10 cellular contexts compared by ENCODE assay signal in the genomic region with DNA sequence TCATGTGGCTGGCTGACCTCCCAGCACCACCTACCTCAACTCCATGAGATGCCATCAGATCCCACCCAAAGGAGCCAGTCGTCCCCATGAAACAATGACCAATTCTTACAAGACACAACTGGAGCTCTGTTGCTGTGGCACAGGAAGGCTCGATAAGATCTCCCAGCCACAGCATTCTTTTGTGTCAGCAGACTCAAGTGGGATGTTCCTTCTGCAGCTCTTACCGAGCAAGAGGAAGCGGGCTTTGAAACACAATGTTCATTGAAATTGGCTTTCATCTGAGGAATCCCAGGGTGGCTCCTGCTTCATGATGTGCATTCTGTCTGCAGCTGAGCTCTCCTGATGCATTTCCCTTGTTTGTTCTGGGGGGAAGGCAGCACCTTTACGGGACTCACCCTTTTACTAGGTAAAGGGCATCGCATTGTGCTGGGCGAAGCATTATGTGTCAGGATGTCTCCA.
DNase-seq lines count a peak whose midpoint lies in the region; ATAC-seq and TF ChIP-seq lines count a peak whose summit lies in the region.
"Had no signal": no experiment of that assay in that cellular context is flagged by ENCODE, and none has a peak within 500 bp of the region (broad histone marks: within the 10 kb centered on the region; RNA-seq: fewer than 3 reads in every experiment).

No MANE protein-coding gene starts in this region.

- TF ChIP-seq POLR2A in prostate gland (IDR thresholded peaks at IDR 0.05) (no peak), thyroid gland (IDR thresholded peaks at IDR 0.05) (no peak)

- H3K27me3 ChIP-seq in prostate gland (replicated peaks; ENCODE audit: insufficient read depth) (no peaks in the 10 kb centered on the region), thyroid gland (no peaks in the 10 kb centered on the region)

- no peaks in the 10 kb centered on the region for H3K4me1 ChIP-seq in prostate gland (replicated peaks)
- no peaks in the 10 kb centered on the region for H3K4me1 ChIP-seq in thyroid gland

- H3K36me3 ChIP-seq in prostate gland (no peaks in the 10 kb centered on the region), thyroid gland (no peaks in the 10 kb centered on the region)

- H3K36me3 Mint-ChIP-seq in progenitor cell of endocrine pancreas (ENCODE audit: insufficient read depth) = no peaks in the 10 kb centered on the region

- H3K4me1 Mint-ChIP-seq in progenitor cell of endocrine pancreas (ENCODE audit: low read depth) = no peaks in the 10 kb centered on the region

- H3K4me3 ChIP-seq in prostate gland (no peak overlapping the region), thyroid gland (replicated peaks in 1 of 3) (no peak overlapping the region)

- H3K9me3 Mint-ChIP-seq in progenitor cell of endocrine pancreas (ENCODE audit: low read depth) = no peaks in the 10 kb centered on the region

- 33% methylated on average over 7 of the region's 7 CpGs for WGBS in prostate gland
- WGBS in thyroid gland, 2 donors = 65 to 71% methylated on average over 7 of the region's 7 CpGs

- no peak overlapping the region for H3K27ac ChIP-seq in prostate gland
- no peak overlapping the region for H3K27ac ChIP-seq in thyroid gland

- ATAC-seq in Right ventricle myocardium superior (ENCODE audit: poor library complexity) (peak; percentile 53), HG03378 (IDR thresholded peaks at IDR 0.05; ENCODE audit: unreplicated experiment) (no peak), GM21529 (IDR thresholded peaks at IDR 0.05; ENCODE audit: unreplicated experiment) (no peak)
- ATAC-seq: HCT116 had no signal

- H3K9me3 ChIP-seq in prostate gland (no peaks in the 10 kb centered on the region), thyroid gland (no peaks in the 10 kb centered on the region)

- intact Hi-C loops in Right ventricle myocardium superior (cut with DNase I) (loop anchor here (10.0 kb wide), 1 partner anchor 365 kb away; no protein-coding TSS in a partner anchor), prostate gland (cut with DNase I) (no loop called here), thyroid gland (cut with DNase I) (no loop called here)

- H3K27me3 Mint-ChIP-seq in progenitor cell of endocrine pancreas = no peaks in the 10 kb centered on the region

- H3K4me3 Mint-ChIP-seq in progenitor cell of endocrine pancreas (ENCODE audit: low read depth) = no peak overlapping the region

- TF ChIP-seq CTCF in prostate gland (IDR thresholded peaks at IDR 0.05) (no peak), progenitor cell of endocrine pancreas (IDR thresholded peaks at IDR 0.05; ENCODE audit: unreplicated experiment) (no peak), thyroid gland (IDR thresholded peaks at IDR 0.05) (no peak)

- no peak overlapping the region for H3K27ac Mint-ChIP-seq in progenitor cell of endocrine pancreas

- DNase-seq in HT-29 (ENCODE audit: low spot score) = peak; percentile 88
- peak; percentile 15 for DNase-seq in UCSD-AML1 (lab: John Stamatoyannopoulos, UW; ENCODE audit: unreplicated experiment)
- no peak for DNase-seq in Right ventricle myocardium superior
- DNase-seq in prostate gland (ENCODE audit: low spot score) = peak; percentile 47
- DNase-seq in progenitor cell of endocrine pancreas (ENCODE audit: low spot score, unreplicated experiment) = no peak
- DNase-seq in thyroid gland = no peak
- DNase-seq: SIG-M5 had no signal

Comparison
In these comparisons a context has a peak if more than half of its experiments do, and no peak if none do; other contexts are left out.
1. DNase-seq: peak in HT-29 (single experiment), UCSD-AML1 (single experiment) and prostate gland (single experiment); none in Right ventricle myocardium superior (single experiment), progenitor cell of endocrine pancreas (single experiment) and thyroid gland (0 of 2).